In genomic region chr14:69713976-69714716, GRCh38 we compare ENCODE assay signal across 9 cellular contexts. TPM values are rescaled to one million over a fixed set of nuclear protein-coding genes. Genes with fewer than 3 reads are reported as not detected.
DNase-seq lines count a peak whose midpoint lies in the region.
"Had no signal": no experiment of that assay in that cellular context is flagged by ENCODE, and none has a peak within 500 bp of the region (broad histone marks: within the 10 kb centered on the region; RNA-seq: fewer than 3 reads in every experiment).

No MANE protein-coding gene starts in this region.

- no peaks in the 10 kb centered on the region for H3K9me3 ChIP-seq in muscle layer of colon (ENCODE audit: low read length)

- H3K9ac ChIP-seq in muscle layer of colon (ENCODE audit: low read length): no peak overlapping the region

- peaks cover 52% of the 10 kb centered on the region for H3K4me1 Mint-ChIP-seq in activated CD4-positive, alpha-beta memory T cell treated with anti-CD3 and anti-CD28 coated beads for 36 hours (ENCODE audit: low read depth)

- H3K36me3 Mint-ChIP-seq in activated CD4-positive, alpha-beta memory T cell treated with anti-CD3 and anti-CD28 coated beads for 36 hours: peaks cover 51% of the 10 kb centered on the region

- DNase-seq in DMS 273 (lab: John Stamatoyannopoulos, UW; ENCODE audit: unreplicated experiment): peak; percentile 71
- DNase-seq in NCI-H1417 treated with DMSO at 0.1 percent for 48 hours (lab: John Stamatoyannopoulos, UW): peak; percentile 52
- DNase-seq in activated CD4-positive, alpha-beta memory T cell treated with anti-CD3 and anti-CD28 coated beads for 36 hours: no peak
- DNase-seq in nucleus accumbens (lab: John Stamatoyannopoulos, UW): no peak
- DNase-seq in EL: no peak
- DNase-seq in HUDEP-2 (lab: John Stamatoyannopoulos, UW; ENCODE audit: unreplicated experiment in 76 of 76): no peak
- no peak for DNase-seq in activated CD8-positive, alpha-beta memory T cell treated with anti-CD3 and anti-CD28 coated beads, Interleukin-2, amount 50 U/mL, for 48 hours
- DNase-seq: stimulated activated naive CD8-positive, alpha-beta T cell treated with anti-CD3 and anti-CD28 coated beads, Interleukin-15, Interleukin-2, amounts not matched to agents 100 U/mL and 50 U/mL, for 24 hours had no signal

- POLR2A ChIA-PET in activated CD4-positive, alpha-beta memory T cell treated with anti-CD3 and anti-CD28 coated beads for 36 hours (lab: Charles Lee): interaction anchor here (0.6 kb wide), 1 partner anchor 9 kb away, joined by 3 read pairs; no protein-coding TSS in a partner anchor

- H3K4me3 ChIP-seq in muscle layer of colon (ENCODE audit: low read depth in 1 of 2, low read length in 2 of 2): no peak overlapping the region

- H3K27ac ChIP-seq in muscle layer of colon (ENCODE audit: low read depth, low read length): peak overlapping the region; percentile 62

- H3K9me3 Mint-ChIP-seq in activated CD4-positive, alpha-beta memory T cell treated with anti-CD3 and anti-CD28 coated beads for 36 hours: no peaks in the 10 kb centered on the region

- no peaks in the 10 kb centered on the region for H3K27me3 ChIP-seq in muscle layer of colon (ENCODE audit: control insufficient read depth in 1 of 2, insufficient read depth in 2 of 2, low read length in 2 of 2)

- H3K36me3 ChIP-seq in muscle layer of colon (ENCODE audit: insufficient read depth, low read length): peaks cover 24% of the 10 kb centered on the region

- peak overlapping the region; percentile 30 for H3K27ac Mint-ChIP-seq in activated CD4-positive, alpha-beta memory T cell treated with anti-CD3 and anti-CD28 coated beads for 36 hours

- no peaks in the 10 kb centered on the region for H3K27me3 Mint-ChIP-seq in activated CD4-positive, alpha-beta memory T cell treated with anti-CD3 and anti-CD28 coated beads for 36 hours

- H3K4me3 Mint-ChIP-seq in activated CD4-positive, alpha-beta memory T cell treated with anti-CD3 and anti-CD28 coated beads for 36 hours: no peak overlapping the region

- intact Hi-C loops in activated CD4-positive, alpha-beta memory T cell treated with anti-CD3 and anti-CD28 coated beads for 36 hours (cut with micrococcal nuclease): no loop called here

- CTCF ChIA-PET in activated CD4-positive, alpha-beta memory T cell treated with anti-CD3 and anti-CD28 coated beads for 36 hours (lab: Charles Lee): interaction anchor here (0.8 to 3.9 kb wide), 3 partner anchors 12 to 109 kb away, joined by 3 to 20 read pairs (median 3); no protein-coding TSS in a partner anchor

- peaks cover 44% of the 10 kb centered on the region for H3K4me1 ChIP-seq in muscle layer of colon (ENCODE audit: insufficient read depth, low read length)

RNA-seq across cellular contexts. Expression of gene SRSF5, which starts 52.8 kb away (rescaled TPM):
- total RNA-seq in activated CD4-positive, alpha-beta memory T cell treated with anti-CD3 and anti-CD28 coated beads for 36 hours: 100 to 1,000 TPM; 289 to 303 TPM

Comparison
In these comparisons a context has a peak if more than half of its experiments do, and no peak if none do; other contexts are left out.
1. DNase-seq: peak in DMS 273 (single experiment) and NCI-H1417 treated with DMSO at 0.1 percent for 48 hours (single experiment); none in activated CD4-positive, alpha-beta memory T cell treated with anti-CD3 and anti-CD28 coated beads for 36 hours (single experiment), nucleus accumbens (0 of 56), EL (single experiment), HUDEP-2 (0 of 76) and activated CD8-positive, alpha-beta memory T cell treated with anti-CD3 and anti-CD28 coated beads, Interleukin-2, amount 50 U/mL, for 48 hours (single experiment).